ENCODE assay signal across 1 cellular context in the genomic region with DNA sequence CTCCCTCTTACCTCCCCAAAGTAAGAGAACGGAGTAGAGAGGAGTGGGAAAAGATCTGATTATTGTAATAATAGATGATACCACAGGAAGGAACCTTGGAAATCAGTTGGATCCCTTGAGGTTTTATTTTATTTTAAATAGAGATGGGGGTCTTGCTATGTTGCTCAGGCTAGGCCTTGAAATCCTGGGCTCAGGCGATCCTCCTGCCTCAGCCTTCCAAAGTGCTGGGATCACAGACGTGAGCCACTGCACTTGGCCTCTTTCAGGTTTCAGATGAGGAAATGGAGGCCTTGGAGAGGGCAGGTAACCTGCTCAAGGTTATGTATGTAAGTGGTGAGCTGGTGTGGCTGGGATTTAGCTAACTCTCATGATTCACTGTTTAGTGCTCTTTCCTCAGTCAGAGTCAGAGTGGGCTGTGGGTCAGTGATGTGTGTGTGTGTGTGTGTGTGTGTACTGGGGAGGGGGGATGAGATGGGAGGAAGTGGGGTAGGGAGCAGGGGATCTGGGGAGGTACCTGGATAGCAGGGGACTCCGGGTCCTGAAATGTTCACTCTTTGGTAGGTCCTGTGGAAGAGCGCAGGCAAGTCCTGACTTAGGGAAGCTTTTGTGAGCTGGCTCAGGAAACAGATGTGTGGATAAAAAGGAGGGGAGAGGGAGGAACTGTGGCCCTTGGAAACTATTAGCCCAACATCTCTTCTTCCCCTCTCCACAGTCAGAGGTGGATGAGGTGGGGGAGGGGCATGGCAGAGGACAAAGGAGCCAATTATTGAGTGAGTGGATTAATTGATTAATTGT.
A peak's percentile ranks its signal among the peaks of the same experiment; 100 is the strongest.
TF ChIP-seq lines count a peak whose summit lies in the region.

No MANE protein-coding gene starts in this region.

TF ChIP-seq in HepG2, 621 proteins besides CTCF, POLR2A, EP300 and RAD21:
- TF ChIP-seq ZNF788 (CRISPR knock-in tag; IDR thresholded peaks at IDR 0.05; ENCODE audit: borderline replicate concordance) (0 out of 2 replicates have a peak, but pooled peaks have one; percentile 11), ELF3 (CRISPR knock-in tag; IDR thresholded peaks at IDR 0.05) (no peak)
